10 cellular contexts compared by ENCODE assay signal in the genomic region with DNA sequence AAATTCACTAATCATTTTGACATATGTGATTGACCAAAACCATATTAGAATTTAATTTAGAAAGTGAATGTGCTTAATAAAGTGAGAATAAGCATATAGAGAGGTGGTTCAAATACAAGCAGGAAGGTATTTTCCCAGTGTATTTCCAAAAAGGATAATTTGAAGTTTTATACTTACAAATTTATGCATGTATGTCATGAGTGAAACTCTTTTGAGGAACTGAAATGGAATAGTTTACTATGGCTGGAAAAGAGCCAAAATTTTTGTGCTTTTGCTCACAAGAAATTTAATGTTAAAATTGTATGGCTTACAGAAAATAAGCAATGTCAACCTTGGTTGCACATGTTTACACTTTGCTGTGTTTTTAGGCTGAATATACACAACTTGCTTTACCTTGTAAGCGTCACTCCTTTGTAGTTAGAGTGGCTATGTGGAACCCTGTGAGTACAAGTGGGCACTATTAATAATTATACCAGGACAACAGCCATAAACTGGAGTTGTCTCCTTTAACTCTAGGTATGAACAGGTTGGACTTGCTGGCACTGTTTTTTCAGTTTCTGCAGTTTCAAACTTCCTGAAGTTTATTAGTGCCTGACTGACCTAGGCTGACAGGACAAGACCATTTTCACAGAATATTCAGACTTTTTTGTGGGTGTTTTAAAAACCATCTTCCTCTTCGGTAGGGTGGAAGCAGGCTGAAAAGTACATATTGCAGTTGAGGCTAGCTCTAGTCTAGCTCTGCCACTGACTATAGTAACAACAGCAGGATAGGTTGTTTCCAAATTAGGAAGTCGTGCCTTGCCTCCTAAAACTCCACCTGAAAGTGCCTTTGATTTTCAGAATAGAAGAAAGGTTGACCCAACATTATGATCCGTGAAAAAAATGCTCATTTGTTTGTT. TPM values are rescaled to one million over a fixed set of nuclear protein-coding genes. Genes with fewer than 3 reads are reported as not detected.
DNase-seq lines count a peak whose midpoint lies in the region; ATAC-seq and TF ChIP-seq lines count a peak whose summit lies in the region.
"Had no signal": no experiment of that assay in that cellular context is flagged by ENCODE, and none has a peak within 500 bp of the region (broad histone marks: within the 10 kb centered on the region; RNA-seq: fewer than 3 reads in every experiment).

No MANE protein-coding gene starts in this region.

- H3K27ac ChIP-seq in HUES64 (ENCODE audit: low read depth, low read length) = peak overlapping the region; percentile 58; the same call in 1 of the 2 replicates
- peak overlapping the region; percentile 4 for H3K27ac ChIP-seq in upper lobe of right lung
- no peak overlapping the region for H3K27ac ChIP-seq in caudate nucleus (ENCODE audit: low read depth, low read length)

- TF ChIP-seq CTCF in natural killer cell (IDR thresholded peaks at IDR 0.05) = no peak
- TF ChIP-seq CTCF in epithelial cell of proximal tubule (conservative IDR thresholded peaks at IDR 0.05; ENCODE audit: low read depth, low read length) = no peak
- TF ChIP-seq CTCF in upper lobe of right lung (IDR thresholded peaks at IDR 0.05) = no peak
- TF ChIP-seq CTCF in HFFc6 (IDR thresholded peaks at IDR 0.05) = no peak

- intact Hi-C loops in natural killer cell (cut with micrococcal nuclease) = no loop called here
- intact Hi-C loops in upper lobe of right lung (cut with DNase I) = loop anchor here (10.0 kb wide), 1 partner anchor 52 kb away; no protein-coding TSS in a partner anchor

- H3K27me3 Mint-ChIP-seq in natural killer cell treated with Interleukin-12 subunit alpha and Interleukin-12 subunit beta and Interleukin-15 and Interleukin-18, amount 100 ng/mL, for 72 hours = peaks cover 27 to 43% of the 10 kb centered on the region in 2 donors
- H3K27me3 Mint-ChIP-seq in natural killer cell (ENCODE audit: low read depth in 2 of 2) (peaks cover 42 to 66% of the 10 kb centered on the region in 2 donors), HFFc6 (ENCODE audit: insufficient read depth) (no peaks in the 10 kb centered on the region)

- H3K27me3 ChIP-seq in HUES64 (ENCODE audit: insufficient read depth, low read length) (no peaks in the 10 kb centered on the region), upper lobe of right lung (no peaks in the 10 kb centered on the region)

- WGBS in HUES64 = 22% methylated on average over 3 of the region's 4 CpGs

- no peaks in the 10 kb centered on the region for H3K9me3 ChIP-seq in HUES64 (ENCODE audit: insufficient read depth, low read depth, low read length)
- no peaks in the 10 kb centered on the region for H3K9me3 ChIP-seq in upper lobe of right lung

- H3K4me1 ChIP-seq in HUES64 (ENCODE audit: insufficient read depth, low read length) (peaks cover 52% of the 10 kb centered on the region), upper lobe of right lung (peaks cover 34% of the 10 kb centered on the region)

- no peak for DNase-seq in natural killer cell treated with Interleukin-12 subunit alpha and Interleukin-12 subunit beta and Interleukin-15 and Interleukin-18, amount 100 ng/mL, for 72 hours (ENCODE audit: low spot score)
- no peak for DNase-seq in natural killer cell
- no peak for DNase-seq in epithelial cell of proximal tubule (ENCODE audit: low read depth)
- DNase-seq in upper lobe of right lung = no peak
- no peak for DNase-seq in HFFc6
- no peak for DNase-seq in caudate nucleus (lab: John Stamatoyannopoulos, UW)
- DNase-seq: cortex of kidney, nephron progenitor cell had no signal

- H3K4me3 ChIP-seq in HUES64 (ENCODE audit: low read length) (no peak overlapping the region), epithelial cell of proximal tubule (ENCODE audit: low read depth, low read length) (peak overlapping the region; percentile 1), upper lobe of right lung (peak overlapping the region; percentile 3)

- H3K9me3 Mint-ChIP-seq in natural killer cell treated with Interleukin-12 subunit alpha and Interleukin-12 subunit beta and Interleukin-15 and Interleukin-18, amount 100 ng/mL, for 72 hours = no peaks in the 10 kb centered on the region
- H3K9me3 Mint-ChIP-seq in natural killer cell (no peaks in the 10 kb centered on the region), HFFc6 (no peaks in the 10 kb centered on the region)
- H3K9me3 Mint-ChIP-seq: nephron progenitor cell had no signal

- no peak overlapping the region for H3K9ac ChIP-seq in HUES64 (ENCODE audit: low read depth, low read length)

- H3K36me3 Mint-ChIP-seq in natural killer cell treated with Interleukin-12 subunit alpha and Interleukin-12 subunit beta and Interleukin-15 and Interleukin-18, amount 100 ng/mL, for 72 hours = peaks cover 6% of the 10 kb centered on the region
- H3K36me3 Mint-ChIP-seq in natural killer cell = no peaks in the 10 kb centered on the region
- H3K36me3 Mint-ChIP-seq in HFFc6 (ENCODE audit: low read depth) = no peaks in the 10 kb centered on the region

- H3K27ac Mint-ChIP-seq in natural killer cell treated with Interleukin-12 subunit alpha and Interleukin-12 subunit beta and Interleukin-15 and Interleukin-18, amount 100 ng/mL, for 72 hours = no peak overlapping the region
- H3K27ac Mint-ChIP-seq in natural killer cell (no peak overlapping the region), HFFc6 (no peak overlapping the region)

- ATAC-seq in natural killer cell treated with Interleukin-12 subunit alpha and Interleukin-12 subunit beta and Interleukin-15 and Interleukin-18, amount 100 ng/mL, for 72 hours = no peak
- ATAC-seq in natural killer cell = no peak
- peak; percentile 72 for ATAC-seq in upper lobe of right lung
- ATAC-seq in HG03045 (IDR thresholded peaks at IDR 0.05; ENCODE audit: unreplicated experiment) = no peak

- H3K4me3 Mint-ChIP-seq in natural killer cell treated with Interleukin-12 subunit alpha and Interleukin-12 subunit beta and Interleukin-15 and Interleukin-18, amount 100 ng/mL, for 72 hours = peak overlapping the region; percentile 60
- H3K4me3 Mint-ChIP-seq in natural killer cell (no peak overlapping the region), HFFc6 (no peak overlapping the region)

- H3K36me3 ChIP-seq in HUES64 (ENCODE audit: insufficient read depth, low read length) = no peaks in the 10 kb centered on the region
- H3K36me3 ChIP-seq in upper lobe of right lung = no peaks in the 10 kb centered on the region

- peaks cover 10 to 12% of the 10 kb centered on the region in 2 donors for H3K4me1 Mint-ChIP-seq in natural killer cell treated with Interleukin-12 subunit alpha and Interleukin-12 subunit beta and Interleukin-15 and Interleukin-18, amount 100 ng/mL, for 72 hours (ENCODE audit: low read depth in 2 of 2)
- H3K4me1 Mint-ChIP-seq in natural killer cell = peaks cover 5 to 7% of the 10 kb centered on the region in 2 donors
- H3K4me1 Mint-ChIP-seq in HFFc6 (ENCODE audit: low read depth) = peaks cover 34% of the 10 kb centered on the region

RNA-seq across cellular contexts. Expression of gene AFDN, which starts 6.0 kb away (rescaled TPM):
- total RNA-seq in natural killer cell treated with Interleukin-12 subunit alpha and Interleukin-12 subunit beta and Interleukin-15 and Interleukin-18, amount 100 ng/mL, for 72 hours = 10 to 100 TPM; 36.6 to 37.9 TPM
- 1 to 10 TPM; 6.3 to 9.3 (median 7.9) TPM for total RNA-seq in natural killer cell
- 82.8 TPM for polyA plus RNA-seq in HUES64 (2013, experiment 1 of 2)
- polyA plus RNA-seq in HUES64 (2013, experiment 2 of 2) = 90.8 TPM
- 38.3 and 109 TPM in 2 replicates for total RNA-seq in epithelial cell of proximal tubule
- total RNA-seq in upper lobe of right lung = 179 TPM
- total RNA-seq in HFFc6 (2021; fragmentation: NEBNext Ultra II Directional; extraction: Animal tissue kit (Norgen Biotek cat#: 25700)) = 10 to 100 TPM; 16.1 to 20.3 (median 17.4) TPM
